In the genomic region with DNA sequence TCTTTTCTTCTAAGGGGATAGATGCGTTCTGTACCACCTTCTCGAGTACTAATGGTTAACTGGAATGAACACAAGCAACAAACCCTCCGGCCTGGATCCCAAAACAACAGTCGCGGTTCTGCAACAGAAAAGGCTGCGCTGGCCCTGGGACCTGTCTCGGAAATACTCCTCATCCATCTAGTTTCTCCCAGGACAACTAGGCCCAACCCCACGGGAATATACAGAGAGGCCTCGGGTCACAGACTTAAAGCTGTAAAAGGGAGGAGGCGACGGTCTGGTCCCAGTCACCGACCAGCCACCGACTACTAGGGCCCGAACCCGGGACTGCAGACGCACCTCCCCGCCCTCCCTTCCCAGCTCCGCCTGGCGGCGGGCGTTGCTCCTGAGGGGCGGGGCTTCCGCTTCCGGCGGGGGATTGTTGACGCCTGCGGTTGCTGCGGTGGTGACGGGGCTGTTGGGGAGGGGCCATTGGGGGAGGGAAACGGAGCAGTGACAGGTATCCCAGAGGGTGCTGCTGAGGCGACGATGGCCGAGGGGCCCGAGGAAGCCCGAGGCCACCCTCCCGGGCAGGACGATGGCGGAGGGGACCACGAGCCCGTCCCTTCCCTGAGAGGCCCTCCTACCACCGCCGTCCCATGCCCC, we compare ENCODE assay signal across 1 cellular context.
TF ChIP-seq lines count a peak whose summit lies in the region.

A gene with protein sequence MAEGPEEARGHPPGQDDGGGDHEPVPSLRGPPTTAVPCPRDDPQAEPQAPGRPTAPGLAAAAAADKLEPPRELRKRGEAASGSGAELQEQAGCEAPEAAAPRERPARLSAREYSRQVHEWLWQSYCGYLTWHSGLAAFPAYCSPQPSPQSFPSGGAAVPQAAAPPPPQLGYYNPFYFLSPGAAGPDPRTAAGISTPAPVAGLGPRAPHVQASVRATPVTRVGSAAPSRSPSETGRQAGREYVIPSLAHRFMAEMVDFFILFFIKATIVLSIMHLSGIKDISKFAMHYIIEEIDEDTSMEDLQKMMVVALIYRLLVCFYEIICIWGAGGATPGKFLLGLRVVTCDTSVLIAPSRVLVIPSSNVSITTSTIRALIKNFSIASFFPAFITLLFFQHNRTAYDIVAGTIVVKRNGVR (plus strand): TSS at position 418 of the 642 bp plus-strand sequence. CDS start 108 bp downstream, at position 526.

TF ChIP-seq in HEK293, 187 proteins besides CTCF, POLR2A, EP300 and RAD21 (continued from another document):
- TF ChIP-seq, protein P1, sequence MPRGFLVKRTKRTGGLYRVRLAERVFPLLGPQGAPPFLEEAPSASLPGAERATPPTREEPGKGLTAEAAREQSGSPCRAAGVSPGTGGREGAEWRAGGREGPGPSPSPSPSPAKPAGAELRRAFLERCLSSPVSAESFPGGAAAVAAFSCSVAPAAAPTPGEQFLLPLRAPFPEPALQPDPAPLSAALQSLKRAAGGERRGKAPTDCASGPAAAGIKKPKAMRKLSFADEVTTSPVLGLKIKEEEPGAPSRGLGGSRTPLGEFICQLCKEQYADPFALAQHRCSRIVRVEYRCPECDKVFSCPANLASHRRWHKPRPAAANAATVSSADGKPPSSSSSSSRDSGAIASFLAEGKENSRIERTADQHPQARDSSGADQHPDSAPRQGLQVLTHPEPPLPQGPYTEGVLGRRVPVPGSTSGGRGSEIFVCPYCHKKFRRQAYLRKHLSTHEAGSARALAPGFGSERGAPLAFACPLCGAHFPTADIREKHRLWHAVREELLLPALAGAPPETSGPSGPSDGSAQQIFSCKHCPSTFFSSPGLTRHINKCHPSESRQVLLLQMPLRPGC (tag by site-specific recombination; IDR thresholded peaks at IDR 0.05): no peak
- TF ChIP-seq SP3 (tag by site-specific recombination; IDR thresholded peaks at IDR 0.05): peak; percentile 94
- TF ChIP-seq GLI2 (tag by site-specific recombination; IDR thresholded peaks at IDR 0.05; ENCODE audit: borderline replicate concordance, low read depth): no peak
- TF ChIP-seq, protein P2, sequence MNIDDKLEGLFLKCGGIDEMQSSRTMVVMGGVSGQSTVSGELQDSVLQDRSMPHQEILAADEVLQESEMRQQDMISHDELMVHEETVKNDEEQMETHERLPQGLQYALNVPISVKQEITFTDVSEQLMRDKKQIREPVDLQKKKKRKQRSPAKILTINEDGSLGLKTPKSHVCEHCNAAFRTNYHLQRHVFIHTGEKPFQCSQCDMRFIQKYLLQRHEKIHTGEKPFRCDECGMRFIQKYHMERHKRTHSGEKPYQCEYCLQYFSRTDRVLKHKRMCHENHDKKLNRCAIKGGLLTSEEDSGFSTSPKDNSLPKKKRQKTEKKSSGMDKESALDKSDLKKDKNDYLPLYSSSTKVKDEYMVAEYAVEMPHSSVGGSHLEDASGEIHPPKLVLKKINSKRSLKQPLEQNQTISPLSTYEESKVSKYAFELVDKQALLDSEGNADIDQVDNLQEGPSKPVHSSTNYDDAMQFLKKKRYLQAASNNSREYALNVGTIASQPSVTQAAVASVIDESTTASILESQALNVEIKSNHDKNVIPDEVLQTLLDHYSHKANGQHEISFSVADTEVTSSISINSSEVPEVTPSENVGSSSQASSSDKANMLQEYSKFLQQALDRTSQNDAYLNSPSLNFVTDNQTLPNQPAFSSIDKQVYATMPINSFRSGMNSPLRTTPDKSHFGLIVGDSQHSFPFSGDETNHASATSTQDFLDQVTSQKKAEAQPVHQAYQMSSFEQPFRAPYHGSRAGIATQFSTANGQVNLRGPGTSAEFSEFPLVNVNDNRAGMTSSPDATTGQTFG (tag by site-specific recombination; IDR thresholded peaks at IDR 0.05; ENCODE audit: borderline replicate concordance): no peak
- no peak for TF ChIP-seq ZNF610 (tag by site-specific recombination; IDR thresholded peaks at IDR 0.05; ENCODE audit: borderline replicate concordance)
- TF ChIP-seq ZNF311 (tag by site-specific recombination; IDR thresholded peaks at IDR 0.05; ENCODE audit: borderline replicate concordance): no peak
- peak; percentile 85 for TF ChIP-seq ZNF629 (tag by site-specific recombination; IDR thresholded peaks at IDR 0.05)
- TF ChIP-seq ZNF10 (tag by site-specific recombination; IDR thresholded peaks at IDR 0.05): peak; percentile 66; the same call in 1 of the 2 replicates
- TF ChIP-seq IKZF3 (tag by site-specific recombination; IDR thresholded peaks at IDR 0.05): no peak
- TF ChIP-seq YY2 (tag by site-specific recombination; IDR thresholded peaks at IDR 0.05): peak; percentile 36; the same call in 1 of the 2 replicates
- no peak for TF ChIP-seq ZNF701 (tag by site-specific recombination; IDR thresholded peaks at IDR 0.05)
- TF ChIP-seq ZNF341 (tag by site-specific recombination; IDR thresholded peaks at IDR 0.05; ENCODE audit: low read depth): peak; percentile 54
- TF ChIP-seq, protein P3, sequence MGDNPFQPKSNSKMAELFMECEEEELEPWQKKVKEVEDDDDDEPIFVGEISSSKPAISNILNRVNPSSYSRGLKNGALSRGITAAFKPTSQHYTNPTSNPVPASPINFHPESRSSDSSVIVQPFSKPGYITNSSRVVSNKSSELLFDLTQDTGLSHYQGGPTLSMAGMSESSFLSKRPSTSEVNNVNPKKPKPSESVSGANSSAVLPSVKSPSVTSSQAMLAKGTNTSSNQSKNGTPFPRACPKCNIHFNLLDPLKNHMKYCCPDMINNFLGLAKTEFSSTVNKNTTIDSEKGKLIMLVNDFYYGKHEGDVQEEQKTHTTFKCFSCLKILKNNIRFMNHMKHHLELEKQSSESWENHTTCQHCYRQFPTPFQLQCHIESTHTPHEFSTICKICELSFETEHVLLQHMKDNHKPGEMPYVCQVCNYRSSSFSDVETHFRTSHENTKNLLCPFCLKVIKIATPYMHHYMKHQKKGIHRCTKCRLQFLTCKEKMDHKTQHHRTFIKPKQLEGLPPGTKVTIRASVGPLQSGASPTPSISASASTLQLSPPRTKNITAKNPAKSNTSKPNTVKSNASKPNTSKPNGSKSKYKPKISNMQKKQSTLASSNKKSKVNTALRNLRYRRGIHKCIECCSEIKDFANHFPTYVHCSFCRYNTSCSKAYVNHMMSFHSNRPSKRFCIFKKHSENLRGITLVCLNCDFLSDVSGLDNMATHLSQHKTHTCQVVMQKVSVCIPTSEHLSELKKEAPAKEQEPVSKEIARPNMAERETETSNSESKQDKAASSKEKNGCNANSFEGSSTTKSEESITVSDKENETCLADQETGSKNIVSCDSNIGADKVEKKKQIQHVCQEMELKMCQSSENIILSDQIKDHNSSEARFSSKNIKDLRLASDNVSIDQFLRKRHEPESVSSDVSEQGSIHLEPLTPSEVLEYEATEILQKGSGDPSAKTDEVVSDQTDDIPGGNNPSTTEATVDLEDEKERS (tag by site-specific recombination; IDR thresholded peaks at IDR 0.05): 0 out of 2 replicates have a peak, but pooled peaks have one; percentile 44
- no peak for TF ChIP-seq EGR2 (tag by site-specific recombination; IDR thresholded peaks at IDR 0.05; ENCODE audit: low read depth)
